ENCODE assay signal across 12 cellular contexts in genomic region chr12:2244013-2244861, GRCh38.
DNase-seq lines count a peak whose midpoint lies in the region; ATAC-seq and TF ChIP-seq lines count a peak whose summit lies in the region.
"Had no signal": no experiment of that assay in that cellular context is flagged by ENCODE, and none has a peak within 500 bp of the region (broad histone marks: within the 10 kb centered on the region; RNA-seq: fewer than 3 reads in every experiment).

No MANE protein-coding gene starts in this region.

- no peaks in the 10 kb centered on the region for H4K20me1 ChIP-seq in mammary epithelial cell (ENCODE audit: insufficient read depth, low read length)

- no peak overlapping the region for H3K4me2 ChIP-seq in mammary epithelial cell (ENCODE audit: insufficient read depth, low read depth, low read length)
- H3K4me2 ChIP-seq: KMS-11 had no signal

- peak; percentile 17 to 18 for ATAC-seq in lower lobe of right lung
- ATAC-seq in GM18870 (IDR thresholded peaks at IDR 0.05; ENCODE audit: unreplicated experiment) = no peak

- BruUV-seq in mammary epithelial cell (replicated peaks; lab: Mats Ljungman, UMichigan) = no TSS peak

- no peaks in the 10 kb centered on the region for H3K36me3 ChIP-seq in mammary epithelial cell (ENCODE audit: insufficient read depth, low read length)
- H3K36me3 ChIP-seq in lower lobe of right lung = no peaks in the 10 kb centered on the region

- H3K27ac ChIP-seq in mammary epithelial cell (ENCODE audit: insufficient read depth, low read depth, low read length) (no peak overlapping the region), lower lobe of right lung (no peak overlapping the region)
- H3K27ac ChIP-seq: KMS-11 had no signal

- intact Hi-C loops in mammary epithelial cell (cut with micrococcal nuclease) (no loop called here), lower lobe of right lung (cut with DNase I) (no loop called here)

- dilution Hi-C loops in mammary epithelial cell (cut with HindIII; ENCODE audit: low sequenced_read_pairs) = no loop called here

- no peak overlapping the region for H2AFZ ChIP-seq in mammary epithelial cell (ENCODE audit: low read depth, low read length)

- CTCF ChIA-PET in mammary epithelial cell (lab: Charles Lee; ENCODE audit: low non-redundant PET) = no interaction called here

- no peaks in the 10 kb centered on the region for H3K27me3 ChIP-seq in mammary epithelial cell (ENCODE audit: insufficient read depth, low read length)
- no peaks in the 10 kb centered on the region for H3K27me3 ChIP-seq in lower lobe of right lung (ENCODE audit: low read depth)

- TF ChIP-seq CTCF in mammary epithelial cell (conservative IDR thresholded peaks at IDR 0.05 in 1 of 2, IDR thresholded peaks at IDR 0.05 in 1 of 2; ENCODE audit: extremely low read depth in 1 of 2, insufficient read depth in 1 of 2, low read depth in 1 of 2, low read length in 2 of 2) (no peak), lower lobe of right lung (IDR thresholded peaks at IDR 0.05) (no peak)

- H3K9me3 ChIP-seq in mammary epithelial cell (replicated peaks; ENCODE audit: insufficient read depth, low read length) (no peaks in the 10 kb centered on the region), lower lobe of right lung (no peaks in the 10 kb centered on the region)

- no peak overlapping the region for H3K9ac ChIP-seq in mammary epithelial cell (ENCODE audit: insufficient read depth, low read length)
- H3K9ac ChIP-seq: KMS-11 had no signal

- H3K79me2 ChIP-seq in mammary epithelial cell (ENCODE audit: insufficient read depth, low read length) = no peaks in the 10 kb centered on the region

- 53% methylated on average over 6 of the region's 8 CpGs for WGBS in mammary epithelial cell (ENCODE audit: low coverage, missing lambda C conversion rate)

- H3K4me3 ChIP-seq in mammary epithelial cell (replicated peaks in 1 of 3; ENCODE audit: insufficient read depth in 1 of 3, low read depth in 2 of 3, low read length in 3 of 3) (no peak overlapping the region), lower lobe of right lung (no peak overlapping the region)

- peaks cover 5% of the 10 kb centered on the region for H3K4me1 ChIP-seq in mammary epithelial cell (ENCODE audit: insufficient read depth, low read length)
- no peaks in the 10 kb centered on the region for H3K4me1 ChIP-seq in lower lobe of right lung

- DNase-seq in ACHN (peak; percentile 88), M059J (ENCODE audit: low read depth) (peak; percentile 86), mammary epithelial cell (peak; percentile 26), lower lobe of right lung (no peak), ureter (ENCODE audit: low spot score) (no peak), NCI-H748 (lab: John Stamatoyannopoulos, UW; ENCODE audit: unreplicated experiment) (no peak)
- no peak for DNase-seq in activated CD8-positive, alpha-beta memory T cell treated with anti-CD3 and anti-CD28 coated beads, Interleukin-2, amount 50 U/mL, for 48 hours
- DNase-seq: activated B cell treated with CpG ODN at 0.5 μM for 24 hours; CD4-positive, alpha-beta memory T cell; effector CD4-positive, alpha-beta T cell had no signal

- in situ Hi-C loops in ACHN (cut with HindIII; ENCODE audit: low pct_ligation_motif_present, low pct_unique_long_range_greater_than_20kb, low sequenced_read_pairs) = no loop called here
- in situ Hi-C loops in mammary epithelial cell (cut with MboI; ENCODE audit: low sequenced_read_pairs in 2 of 2) = no loop called here

Comparison
In these comparisons a context has a peak if more than half of its experiments do, and no peak if none do; other contexts are left out.
1. DNase-seq: peak in ACHN (single experiment), M059J (single experiment) and mammary epithelial cell (single experiment); none in lower lobe of right lung (single experiment), ureter (single experiment), activated CD8-positive, alpha-beta memory T cell treated with anti-CD3 and anti-CD28 coated beads, Interleukin-2, amount 50 U/mL, for 48 hours (single experiment) and NCI-H748 (single experiment).